In the genomic region with DNA sequence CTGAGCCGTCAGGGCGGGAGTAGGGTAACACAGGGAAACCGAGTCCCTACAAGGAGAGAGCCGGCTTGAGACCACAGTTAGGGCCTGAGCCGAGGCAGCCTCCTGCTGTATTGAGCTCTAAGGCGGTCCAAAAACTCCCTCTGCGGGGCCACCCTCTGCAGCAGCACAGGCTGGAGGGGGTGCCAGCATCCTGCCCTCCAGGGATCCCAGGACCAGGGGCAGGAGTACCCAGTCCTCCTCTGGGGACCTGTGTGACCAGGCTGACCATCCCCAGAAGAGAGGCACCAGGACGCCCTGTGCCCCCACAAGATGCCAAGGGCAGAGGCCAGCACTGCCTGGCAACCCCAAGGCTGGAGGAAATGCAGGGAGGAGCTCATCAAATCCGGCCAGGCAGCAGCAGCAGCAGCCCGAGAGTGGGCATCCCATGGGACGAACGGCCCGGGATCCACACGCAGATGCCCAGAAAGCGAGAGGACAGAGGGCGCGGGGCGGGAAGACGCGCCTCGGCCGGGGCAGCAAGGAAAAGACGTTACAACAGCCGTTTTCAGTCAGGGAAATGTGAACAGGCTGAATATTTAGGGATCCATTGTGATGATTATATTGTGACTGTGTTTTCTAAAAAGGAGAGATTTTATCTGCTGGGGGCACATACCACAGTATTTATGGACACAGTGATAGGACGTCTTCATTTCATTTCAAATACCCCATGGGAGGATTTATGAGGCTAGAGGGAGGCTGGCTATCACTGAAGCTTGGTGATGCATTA, we compare ENCODE assay signal across 17 cellular contexts. TPM values are rescaled to one million over a fixed set of nuclear protein-coding genes. Genes with fewer than 3 reads are reported as not detected.
DNase-seq lines count a peak whose midpoint lies in the region; ATAC-seq, FAIRE-seq and TF ChIP-seq lines count a peak whose summit lies in the region.
"Had no signal": no experiment of that assay in that cellular context is flagged by ENCODE, and none has a peak within 500 bp of the region (broad histone marks: within the 10 kb centered on the region; RNA-seq: fewer than 3 reads in every experiment).

No MANE protein-coding gene starts in this region.

- H3K9me1 ChIP-seq in IMR-90 (ENCODE audit: insufficient read depth, low read length) = peaks cover 5% of the 10 kb centered on the region

- peak overlapping the region; percentile 9; the same call in 1 of the 3 replicates for H2BK15ac ChIP-seq in IMR-90 (ENCODE audit: low read depth, low read length)

- CTCF ChIA-PET in IMR-90 (lab: Yijun Ruan, JAX) = no interaction called here

- no peak overlapping the region for H4K5ac ChIP-seq in IMR-90 (ENCODE audit: low read depth, low read length)

- H3K14ac ChIP-seq in IMR-90 (replicated peaks; ENCODE audit: low read depth, low read length) = no peak overlapping the region

- H3K27me3 ChIP-seq in IMR-90 (ENCODE audit: control insufficient read depth, insufficient read depth, low read length) = peaks cover 2% of the 10 kb centered on the region; the same call in 1 of the 2 replicates
- H3K27me3 ChIP-seq in thoracic aorta (replicated peaks; ENCODE audit: insufficient read depth) = no peaks in the 10 kb centered on the region
- H3K27me3 ChIP-seq: SJSA1 had no signal

- H3K4me1 Mint-ChIP-seq in nephron = peaks cover 22% of the 10 kb centered on the region
- H3K4me1 Mint-ChIP-seq: immature natural killer cell had no signal

- ATAC-seq in IMR-90 (ENCODE audit: low read depth) = no peak
- no peak for ATAC-seq in thoracic aorta (ENCODE audit: insufficient number of reproducible peaks, low FRiP score, low read depth)
- ATAC-seq in GM19035 (IDR thresholded peaks at IDR 0.05; ENCODE audit: unreplicated experiment) = no peak

- no peak overlapping the region for H4K91ac ChIP-seq in IMR-90 (ENCODE audit: insufficient read depth, low read depth, low read length)

- H3K9me3 ChIP-seq in IMR-90 (ENCODE audit: control insufficient read depth, insufficient read depth, low read length) = no peaks in the 10 kb centered on the region
- no peaks in the 10 kb centered on the region for H3K9me3 ChIP-seq in thoracic aorta
- H3K9me3 ChIP-seq: BE2C, SJSA1 had no signal

- peaks cover 10% of the 10 kb centered on the region for H3K9me3 Mint-ChIP-seq in nephron
- H3K9me3 Mint-ChIP-seq: activated T-cell treated with anti-CD3 and anti-CD28 coated beads, Interleukin-2, amount 50 U/mL, for 24 hours; immature natural killer cell; stimulated activated naive CD8-positive, alpha-beta T cell treated with anti-CD3 and anti-CD28 coated beads, Interleukin-15, Interleukin-2, amounts not matched to agents 100 ng/mL and 50 ng/mL, for 24 hours had no signal

- 78% methylated on average over 9 of the region's 25 CpGs; no CpG with 5 or more reads in 1 of the 2 experiments for WGBS in IMR-90 (ENCODE audit: extremely low coverage in 2 of 2, insufficient read length in 1 of 2), 2 experiments

- H3K4me3 Mint-ChIP-seq in nephron = peak overlapping the region in 1 of 3 experiments; percentile 14
- H3K4me3 Mint-ChIP-seq: activated naive CD8-positive, alpha-beta T cell; activated T-cell treated with anti-CD3 and anti-CD28 coated beads, Interleukin-2, amount 50 U/mL, for 24 hours; immature natural killer cell; stimulated activated naive CD8-positive, alpha-beta T cell treated with anti-CD3 and anti-CD28 coated beads, Interleukin-15, Interleukin-2, amounts not matched to agents 100 ng/mL and 50 ng/mL, for 24 hours had no signal

- H3K36me3 ChIP-seq in IMR-90 (ENCODE audit: control insufficient read depth, insufficient read depth, low read length) = no peaks in the 10 kb centered on the region
- H3K36me3 ChIP-seq in thoracic aorta = no peaks in the 10 kb centered on the region
- H3K36me3 ChIP-seq: BE2C, SJSA1 had no signal

- no peak overlapping the region for H2AK9ac ChIP-seq in IMR-90 (replicated peaks; ENCODE audit: low read depth, low read length, poor library complexity)

- H4K8ac ChIP-seq in IMR-90 (ENCODE audit: low read depth in 2 of 2, low read length in 2 of 2) = no peak overlapping the region

- POLR2A ChIA-PET in IMR-90 (lab: Charles Lee; ENCODE audit: unreplicated experiment) = no interaction called here

- no peak overlapping the region for H3K4ac ChIP-seq in IMR-90 (ENCODE audit: low read depth, low read length)

- no peak overlapping the region for H3K56ac ChIP-seq in IMR-90 (ENCODE audit: extremely low read depth, insufficient read depth, low read length)

- in situ Hi-C loops in IMR-90 (cut with MboI; ENCODE audit: low sequenced_read_pairs) = no loop called here

- H2BK20ac ChIP-seq in IMR-90 (ENCODE audit: low read depth, low read length) = no peak overlapping the region

- H2BK5ac ChIP-seq in IMR-90 (ENCODE audit: low read depth, low read length, poor library complexity, severe bottlenecking) = no peak overlapping the region

- no peak overlapping the region; the same call in 1 of the 2 replicates for H2AK5ac ChIP-seq in IMR-90 (ENCODE audit: low read depth, low read length)

- intact Hi-C loops in IMR-90 (cut with micrococcal nuclease) = no loop called here

- H3K18ac ChIP-seq in IMR-90 (ENCODE audit: low read depth, low read length) = no peak overlapping the region; the same call in 1 of the 2 replicates

- DNase-seq in IMR-90 (no peak), thoracic aorta (ENCODE audit: low spot score) (no peak), NCI-H2196 treated with DMSO at 0.1 percent for 48 hours (lab: John Stamatoyannopoulos, UW; ENCODE audit: unreplicated experiment) (no peak), D721Med (ENCODE audit: insufficient read length, low spot score) (no peak), T-helper 1 cell (no peak)
- DNase-seq: activated T-cell treated with anti-CD3 and anti-CD28 coated beads, Interleukin-2, amount 50 U/mL, for 24 hours; BE2C; effector CD8-positive, alpha-beta T cell; immature natural killer cell; NCI-H1694; stimulated activated CD4-positive, alpha-beta T cell treated with anti-CD3 and anti-CD28 coated beads, Interleukin-12 subunit alpha, Interleukin-12 subunit beta, amount 100 ng/mL, for 4 hours had no signal

- H2AFZ ChIP-seq in IMR-90 (replicated peaks; ENCODE audit: low read length, poor library complexity) = peak overlapping the region; percentile 58

- H3K4me3 ChIP-seq in IMR-90 (ENCODE audit: insufficient read depth, low read depth, low read length) (no peak overlapping the region), thoracic aorta (peak overlapping the region; percentile 59)
- H3K4me3 ChIP-seq: SJSA1 had no signal

- no peak for TF ChIP-seq CTCF in IMR-90 (conservative IDR thresholded peaks at IDR 0.05; ENCODE audit: low read depth, low read length)
- TF ChIP-seq CTCF in nephron (IDR thresholded peaks at IDR 0.05; ENCODE audit: unreplicated experiment in 3 of 3) = no peak
- TF ChIP-seq CTCF in thoracic aorta (IDR thresholded peaks at IDR 0.05) = no peak
- no peak for TF ChIP-seq CTCF in D721Med (IDR thresholded peaks at IDR 0.05; ENCODE audit: insufficient read depth, missing control alignments)

- H3K27me3 Mint-ChIP-seq in nephron (ENCODE audit: low read depth) = peaks cover 12% of the 10 kb centered on the region
- H3K27me3 Mint-ChIP-seq: activated naive CD8-positive, alpha-beta T cell; activated T-cell treated with anti-CD3 and anti-CD28 coated beads, Interleukin-2, amount 50 U/mL, for 24 hours had no signal

- peaks cover 4% of the 10 kb centered on the region for H3K36me3 Mint-ChIP-seq in nephron (ENCODE audit: low read depth)
- H3K36me3 Mint-ChIP-seq: activated naive CD8-positive, alpha-beta T cell; immature natural killer cell had no signal

- no peaks in the 10 kb centered on the region for H3K79me1 ChIP-seq in IMR-90 (ENCODE audit: low read depth in 1 of 2, low read length in 2 of 2)

- BruUV-seq in IMR-90 (replicated peaks; lab: Mats Ljungman, UMichigan) = no TSS peak

- H3K27ac Mint-ChIP-seq in nephron = peak overlapping the region; percentile 5 to 68 (median 38)
- H3K27ac Mint-ChIP-seq: activated naive CD8-positive, alpha-beta T cell; activated T-cell treated with anti-CD3 and anti-CD28 coated beads, Interleukin-2, amount 50 U/mL, for 24 hours; immature natural killer cell; stimulated activated naive CD8-positive, alpha-beta T cell treated with anti-CD3 and anti-CD28 coated beads, Interleukin-15, Interleukin-2, amounts not matched to agents 100 ng/mL and 50 ng/mL, for 24 hours had no signal

- H3K27ac ChIP-seq in IMR-90 (ENCODE audit: insufficient read depth, low read length) = no peak overlapping the region
- H3K27ac ChIP-seq in thoracic aorta = peak overlapping the region; percentile 76 to 78
- H3K27ac ChIP-seq: SJSA1 had no signal

- FAIRE-seq in endometrium (lab: Jason Lieb, UNC) = peak; percentile 8
- no peak for FAIRE-seq in D721Med (lab: Jason Lieb, UNC)

- dilution Hi-C loops in IMR-90 (cut with HindIII; ENCODE audit: low sequenced_read_pairs, unreplicated experiment) = no loop called here

- peak overlapping the region; percentile 38; the same call in 1 of the 2 replicates for H2BK120ac ChIP-seq in IMR-90 (ENCODE audit: low read depth, low read length)

- H4K20me1 ChIP-seq in IMR-90 (ENCODE audit: insufficient read depth, low read length) = no peaks in the 10 kb centered on the region

- TF ChIP-seq POLR2A in IMR-90 (IDR thresholded peaks at IDR 0.05; ENCODE audit: low read depth, low read length) = no peak

- no peak for TF ChIP-seq RAD21 in IMR-90 (IDR thresholded peaks at IDR 0.05; ENCODE audit: low read length)

- no peak overlapping the region for H3K9ac ChIP-seq in IMR-90 (ENCODE audit: low read depth, low read length)

- H3K4me1 ChIP-seq in IMR-90 (ENCODE audit: control insufficient read depth, insufficient read depth, low read length) = peaks cover 3% of the 10 kb centered on the region; the same call in 1 of the 2 replicates
- peaks cover 13 to 52% of the 10 kb centered on the region in 2 donors for H3K4me1 ChIP-seq in thoracic aorta (ENCODE audit: control insufficient read depth in 1 of 2, low read depth in 2 of 2)

- H3K23ac ChIP-seq in IMR-90 (ENCODE audit: low read depth, low read length) = no peak overlapping the region

- H3K4me2 ChIP-seq in IMR-90 (ENCODE audit: low read depth, low read length) = no peak overlapping the region

TF ChIP-seq in IMR-90, 13 proteins besides CTCF, POLR2A, EP300 and RAD21 (continues in another document):
- TF ChIP-seq, protein P1, sequence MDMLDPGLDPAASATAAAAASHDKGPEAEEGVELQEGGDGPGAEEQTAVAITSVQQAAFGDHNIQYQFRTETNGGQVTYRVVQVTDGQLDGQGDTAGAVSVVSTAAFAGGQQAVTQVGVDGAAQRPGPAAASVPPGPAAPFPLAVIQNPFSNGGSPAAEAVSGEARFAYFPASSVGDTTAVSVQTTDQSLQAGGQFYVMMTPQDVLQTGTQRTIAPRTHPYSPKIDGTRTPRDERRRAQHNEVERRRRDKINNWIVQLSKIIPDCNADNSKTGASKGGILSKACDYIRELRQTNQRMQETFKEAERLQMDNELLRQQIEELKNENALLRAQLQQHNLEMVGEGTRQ (IDR thresholded peaks at IDR 0.05; ENCODE audit: low read depth, low read length) = no peak
- TF ChIP-seq RFX5 (IDR thresholded peaks at IDR 0.05; ENCODE audit: low read depth, low read length) = no peak
- no peak for TF ChIP-seq MXI1 (IDR thresholded peaks at IDR 0.05; ENCODE audit: borderline replicate concordance, low read depth, low read length)
- no peak for TF ChIP-seq SMC3 (IDR thresholded peaks at IDR 0.05; ENCODE audit: low read depth, low read length)

RNA-seq across cellular contexts. Expression of a gene that starts 57.1 kb away (rescaled TPM):
- 4.3 and 6.7 TPM in 2 replicates for total RNA-seq in IMR-90 (2012; rRNA removed)
- 46.7 and 52.6 TPM in 2 replicates for polyA plus RNA-seq in IMR-90 (2012; rRNA removed)
- 66.0 and 124 TPM in 2 replicates for polyA plus RNA-seq in IMR-90 (2012; cell fraction: cytosol; rRNA removed)
- polyA plus RNA-seq in IMR-90 (2012; cell fraction: nucleus; rRNA removed; ENCODE audit: low replicate concordance) = 136 and 394 TPM in 2 replicates
- total RNA-seq in thoracic aorta = 100 to 1,000 TPM; 507 to 811 TPM

Comparison
In these comparisons a context has a peak if more than half of its experiments do, and no peak if none do; other contexts are left out.
1. RNA of a gene that starts 57.1 kb away (total RNA-seq): 507 to 811 TPM in thoracic aorta; 4.3 to 6.7 TPM in IMR-90; every median in the first group is over 10 times any median in the second.